Comparison of ENCODE assay signal across 17 cellular contexts in the genomic region with DNA sequence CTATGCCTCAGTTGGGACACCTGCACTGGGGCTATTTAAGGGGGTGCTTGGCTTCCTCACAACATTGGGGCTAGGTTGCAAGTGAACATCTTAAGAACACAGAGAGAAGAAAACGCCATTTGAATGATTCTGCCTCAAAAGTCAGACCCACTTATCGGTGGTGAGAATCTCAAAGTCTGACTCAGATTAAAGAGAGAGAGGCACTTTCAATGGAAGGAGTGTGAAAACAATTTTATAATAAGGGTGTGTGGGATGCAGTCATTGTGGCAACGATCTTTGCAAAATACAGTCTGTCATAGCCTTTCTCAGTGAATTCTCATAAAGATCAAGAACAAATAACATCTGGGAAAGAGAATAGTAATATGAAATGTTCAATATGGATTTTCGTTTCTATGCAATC.
"Had no signal": no experiment of that assay in that cellular context is flagged by ENCODE, and none has a peak within 500 bp of the region (broad histone marks: within the 10 kb centered on the region; RNA-seq: fewer than 3 reads in every experiment).

No MANE protein-coding gene starts in this region.

- H3K27ac Mint-ChIP-seq: activated B cell treated with CpG ODN at 0.5 μM for 24 hours; activated naive CD8-positive, alpha-beta T cell treated with anti-CD3 and anti-CD28 coated beads for 36 hours; naive B cell; neural progenitor cell had no signal

- H3K4me1 ChIP-seq: neural progenitor cell, parathyroid adenoma had no signal

- H3K4me3 Mint-ChIP-seq: activated B cell treated with CpG ODN at 0.5 μM for 24 hours; activated naive CD8-positive, alpha-beta T cell treated with anti-CD3 and anti-CD28 coated beads for 36 hours; naive B cell; neural progenitor cell had no signal

- H3K4me2 ChIP-seq: neural progenitor cell had no signal

- H3K9me3 ChIP-seq: gastrocnemius medialis, heart right ventricle, tibial nerve had no signal

- H3K36me3 Mint-ChIP-seq: activated naive CD8-positive, alpha-beta T cell treated with anti-CD3 and anti-CD28 coated beads for 36 hours; naive B cell; neural progenitor cell had no signal

- DNase-seq: activated B cell treated with CpG ODN at 0.5 μM for 24 hours; activated CD4-positive, alpha-beta T cell treated with anti-CD3 and anti-CD28 coated beads for 48 hours; activated CD8-positive, alpha-beta memory T cell treated with anti-CD3 and anti-CD28 coated beads, Interleukin-2, amount 50 U/mL, for 48 hours; activated gamma-delta T cell treated with Interleukin-2 at 50 U/mL for 16 hours; activated naive CD8-positive, alpha-beta T cell treated with anti-CD3 and anti-CD28 coated beads for 36 hours; amygdala; cerebellar nuclear complex; effector memory CD4-positive, alpha-beta T cell; gastrocnemius medialis; heart right ventricle; naive B cell; stimulated activated CD4-positive, alpha-beta T cell treated with anti-CD3 and anti-CD28 coated beads, Interleukin-4, amount 100 ng/mL, for 24 hours; stimulated activated naive CD4-positive, alpha-beta T cell; substantia nigra had no signal

- H2AFZ ChIP-seq: neural progenitor cell, parathyroid adenoma had no signal

- H3K27ac ChIP-seq: gastrocnemius medialis, neural progenitor cell, parathyroid adenoma, tibial nerve had no signal

- H3K79me2 ChIP-seq: parathyroid adenoma had no signal

- H3K36me3 ChIP-seq: gastrocnemius medialis, heart right ventricle, neural progenitor cell, tibial nerve had no signal

- H3K9me3 Mint-ChIP-seq: activated B cell treated with CpG ODN at 0.5 μM for 24 hours; activated naive CD8-positive, alpha-beta T cell treated with anti-CD3 and anti-CD28 coated beads for 36 hours; naive B cell; neural progenitor cell had no signal

- H3K4me1 Mint-ChIP-seq: activated B cell treated with CpG ODN at 0.5 μM for 24 hours; activated naive CD8-positive, alpha-beta T cell treated with anti-CD3 and anti-CD28 coated beads for 36 hours; naive B cell had no signal

- H3K27me3 ChIP-seq: gastrocnemius medialis, heart right ventricle, neural progenitor cell, tibial nerve had no signal

- H3K4me3 ChIP-seq: gastrocnemius medialis, heart right ventricle, neural progenitor cell, tibial nerve had no signal

- H3K27me3 Mint-ChIP-seq: activated B cell treated with CpG ODN at 0.5 μM for 24 hours; activated naive CD8-positive, alpha-beta T cell treated with anti-CD3 and anti-CD28 coated beads for 36 hours; naive B cell had no signal

- ATAC-seq: gastrocnemius medialis, heart right ventricle had no signal
